ENCODE assay signal across 8 cellular contexts in the genomic region with DNA sequence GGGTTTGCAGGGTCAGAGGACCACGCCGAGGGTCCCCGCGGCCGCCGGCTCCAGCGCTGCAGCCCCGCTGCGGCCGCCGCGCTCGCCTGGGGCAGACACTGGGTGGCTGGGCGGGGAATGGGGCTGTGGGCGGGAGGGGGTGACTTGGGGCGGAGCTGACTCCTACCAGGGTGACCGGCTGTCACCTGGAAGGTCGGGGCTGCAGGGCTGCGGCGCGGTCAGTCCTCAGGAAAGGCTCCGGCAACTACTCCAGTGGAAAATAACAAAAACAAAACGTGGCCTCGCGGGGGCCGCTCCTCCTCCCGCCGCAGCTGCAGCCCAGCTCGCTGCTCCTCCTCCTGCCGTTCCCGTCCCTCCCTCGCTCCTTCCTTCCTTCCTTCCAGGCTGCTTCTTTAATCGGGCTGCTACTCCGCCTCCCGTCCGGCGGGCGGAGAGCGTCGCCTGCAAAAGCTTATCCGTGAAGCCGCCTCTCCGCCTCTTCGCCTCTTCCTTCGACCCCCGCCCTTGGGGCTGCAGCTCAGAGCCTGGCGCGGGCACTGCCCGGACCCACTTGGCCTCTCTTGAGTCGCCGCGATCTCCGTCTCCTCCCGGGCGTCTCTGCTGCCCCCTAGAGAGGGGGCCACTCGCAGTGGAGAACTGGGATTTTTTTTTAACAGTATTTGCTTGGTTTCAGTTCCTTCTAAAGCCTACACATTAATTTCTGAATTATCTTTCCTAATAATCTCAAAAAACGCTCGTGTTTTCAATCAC. TPM values are rescaled to one million over a fixed set of nuclear protein-coding genes. Genes with fewer than 3 reads are reported as not detected.
DNase-seq lines count a peak whose midpoint lies in the region; ATAC-seq and TF ChIP-seq lines count a peak whose summit lies in the region.

A gene with protein sequence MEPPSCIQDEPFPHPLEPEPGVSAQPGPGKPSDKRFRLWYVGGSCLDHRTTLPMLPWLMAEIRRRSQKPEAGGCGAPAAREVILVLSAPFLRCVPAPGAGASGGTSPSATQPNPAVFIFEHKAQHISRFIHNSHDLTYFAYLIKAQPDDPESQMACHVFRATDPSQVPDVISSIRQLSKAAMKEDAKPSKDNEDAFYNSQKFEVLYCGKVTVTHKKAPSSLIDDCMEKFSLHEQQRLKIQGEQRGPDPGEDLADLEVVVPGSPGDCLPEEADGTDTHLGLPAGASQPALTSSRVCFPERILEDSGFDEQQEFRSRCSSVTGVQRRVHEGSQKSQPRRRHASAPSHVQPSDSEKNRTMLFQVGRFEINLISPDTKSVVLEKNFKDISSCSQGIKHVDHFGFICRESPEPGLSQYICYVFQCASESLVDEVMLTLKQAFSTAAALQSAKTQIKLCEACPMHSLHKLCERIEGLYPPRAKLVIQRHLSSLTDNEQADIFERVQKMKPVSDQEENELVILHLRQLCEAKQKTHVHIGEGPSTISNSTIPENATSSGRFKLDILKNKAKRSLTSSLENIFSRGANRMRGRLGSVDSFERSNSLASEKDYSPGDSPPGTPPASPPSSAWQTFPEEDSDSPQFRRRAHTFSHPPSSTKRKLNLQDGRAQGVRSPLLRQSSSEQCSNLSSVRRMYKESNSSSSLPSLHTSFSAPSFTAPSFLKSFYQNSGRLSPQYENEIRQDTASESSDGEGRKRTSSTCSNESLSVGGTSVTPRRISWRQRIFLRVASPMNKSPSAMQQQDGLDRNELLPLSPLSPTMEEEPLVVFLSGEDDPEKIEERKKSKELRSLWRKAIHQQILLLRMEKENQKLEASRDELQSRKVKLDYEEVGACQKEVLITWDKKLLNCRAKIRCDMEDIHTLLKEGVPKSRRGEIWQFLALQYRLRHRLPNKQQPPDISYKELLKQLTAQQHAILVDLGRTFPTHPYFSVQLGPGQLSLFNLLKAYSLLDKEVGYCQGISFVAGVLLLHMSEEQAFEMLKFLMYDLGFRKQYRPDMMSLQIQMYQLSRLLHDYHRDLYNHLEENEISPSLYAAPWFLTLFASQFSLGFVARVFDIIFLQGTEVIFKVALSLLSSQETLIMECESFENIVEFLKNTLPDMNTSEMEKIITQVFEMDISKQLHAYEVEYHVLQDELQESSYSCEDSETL (N-terminal part only) (minus strand): TSS at position 100 of the 750 bp plus-strand sequence. CDS start 402 bp downstream, outside the sequence.

- H3K79me2 ChIP-seq in hepatocyte: peaks cover 27% of the 10 kb centered on the region

- in situ Hi-C loops in astrocyte of the spinal cord (cut with HindIII; ENCODE audit: low sequenced_read_pairs): no loop called here

- TF ChIP-seq CTCF in astrocyte of the spinal cord (IDR thresholded peaks at IDR 0.05; ENCODE audit: low read depth, low read length) (peak; percentile 90), hepatocyte (IDR thresholded peaks at IDR 0.05; ENCODE audit: poor library complexity) (peak; percentile 92)

- H3K9me3 ChIP-seq in hepatocyte (ENCODE audit: low read depth): no peaks in the 10 kb centered on the region

- no peaks in the 10 kb centered on the region for H3K27me3 ChIP-seq in hepatocyte

- peak within 1 kb of the TSS; percentile 96 for H3K4me2 ChIP-seq in hepatocyte

- peak; percentile 82 for ATAC-seq in HG02798 (IDR thresholded peaks at IDR 0.05; ENCODE audit: poor library complexity, unreplicated experiment)

- DNase-seq in NCI-H2081 (lab: John Stamatoyannopoulos, UW): peak; percentile 63 to 67
- DNase-seq in NCI-H2081 treated with DMSO at 0.1 percent for 48 hours (lab: John Stamatoyannopoulos, UW): no peak
- DNase-seq in NCI-H1105 treated with DMSO at 0.1 percent for 48 hours (lab: John Stamatoyannopoulos, UW): peak; percentile 71
- DNase-seq in astrocyte of the spinal cord (ENCODE audit: low read depth, low spot score): peak; percentile 96
- peak; percentile 94 for DNase-seq in hepatocyte (ENCODE audit: low spot score)
- DNase-seq in pulmonary artery endothelial cell (ENCODE audit: low read depth, low spot score): peak; percentile 81

- H3K27ac ChIP-seq in hepatocyte: peak within 1 kb of the TSS; percentile 44

- WGBS in hepatocyte (ENCODE audit: low lambda C conversion rate, missing lambda C conversion rate): under 1% methylated on average over 42 of the region's 58 CpGs

- H2AFZ ChIP-seq in hepatocyte: peak within 1 kb of the TSS; percentile 75

- H3K36me3 ChIP-seq in hepatocyte (replicated peaks; ENCODE audit: insufficient read depth, low read depth): no peaks in the 10 kb centered on the region

- H3K4me3 ChIP-seq in astrocyte of the spinal cord (ENCODE audit: low read depth, low read length) (peak within 1 kb of the TSS; percentile 76), hepatocyte (peak within 1 kb of the TSS; percentile 90)

- intact Hi-C loops in T-helper 1 cell treated with Interleukin-12 subunit alpha and Interleukin-12 subunit beta and Interleukin-4 antibody, amounts not matched to agents 30 ng/mL and 1 ng/mL, for 36 hours (cut with micrococcal nuclease): loop anchor here (1.0 to 10.0 kb wide), 9 partner anchors 55 to 1405 kb away; partner anchors contain the start of genes COMMD6, KCTD12, LMO7 and UCHL3

- H3K4me1 ChIP-seq in hepatocyte (ENCODE audit: insufficient read depth): no peaks in the 10 kb centered on the region

- no peaks in the 10 kb centered on the region for H3K9me2 ChIP-seq in hepatocyte (replicated peaks; ENCODE audit: insufficient read depth)

- H4K20me1 ChIP-seq in hepatocyte (ENCODE audit: insufficient read depth, poor library complexity, severe bottlenecking): peaks cover 3% of the 10 kb centered on the region

RNA-seq across cellular contexts. Expression of the gene that starts here (rescaled TPM):
- total RNA-seq in T-helper 1 cell treated with Interleukin-12 subunit alpha and Interleukin-12 subunit beta and Interleukin-4 antibody, amounts not matched to agents 30 ng/mL and 1 ng/mL, for 36 hours: 9.1 and 11.9 TPM in 2 replicates
- total RNA-seq in hepatocyte (17.0 and 17.1 TPM in 2 replicates), pulmonary artery endothelial cell (55.6 and 163 TPM in 2 replicates)
- 7.6 and 10.8 TPM in 2 replicates for polyA plus RNA-seq in hepatocyte
